In genomic region chr3:187594272-187594671, GRCh38 we compare ENCODE assay signal across 23 cellular contexts.
"Had no signal": no experiment of that assay in that cellular context is flagged by ENCODE, and none has a peak within 500 bp of the region (broad histone marks: within the 10 kb centered on the region; RNA-seq: fewer than 3 reads in every experiment).

No MANE protein-coding gene starts in this region.

- H3K27ac ChIP-seq: brain microvascular endothelial cell, SJCRH30, SK-N-MC, WERI-Rb-1 had no signal

- H3K36me3 ChIP-seq: brain microvascular endothelial cell, SJCRH30, WERI-Rb-1 had no signal

- H3K4me3 ChIP-seq: SJCRH30, SK-N-MC had no signal

- H3K4me1 Mint-ChIP-seq: activated CD4-positive, alpha-beta T cell treated with anti-CD3 and anti-CD28 coated beads, Interleukin-2, amount 10 ng/mL, durations not matched to agents 24 days and 14 days; activated naive CD8-positive, alpha-beta T cell treated with anti-CD3 and anti-CD28 coated beads for 36 hours had no signal

- H3K9me3 ChIP-seq: SJCRH30 had no signal

- DNase-seq: activated CD4-positive, alpha-beta T cell treated with anti-CD3 and anti-CD28 coated beads, Interleukin-2, amount 10 ng/mL, durations not matched to agents 24 days and 14 days; activated CD4-positive, alpha-beta T cell treated with anti-CD3 and anti-CD28 coated beads, Interleukin-2, amount 50 U/mL, for 4 hours; activated CD8-positive, alpha-beta T cell treated with anti-CD3 and anti-CD28 coated beads for 36 hours; activated gamma-delta T cell treated with Interleukin-2 at 50 U/mL for 16 hours; activated naive CD4-positive, alpha-beta T cell treated with anti-CD3 and anti-CD28 coated beads, Interleukin-2, amount 50 U/mL, for 16 hours; activated naive CD8-positive, alpha-beta T cell treated with anti-CD3 and anti-CD28 coated beads for 36 hours; activated T-cell treated with anti-CD3 and anti-CD28 coated beads, Interleukin-2, amount 50 U/mL, for 1 hour; amniotic stem cell; aorta; brain microvascular endothelial cell; central memory CD4-positive, alpha-beta T cell; NCI-H1105; NCI-H1417 treated with DMSO at 0.1 percent for 48 hours; NCI-H187 treated with DMSO at 0.1 percent for 48 hours; NCI-H345; NCI-H524 treated with DMSO at 0.1 percent for 48 hours; SHP77; SJCRH30; T1000 had no signal

- H3K36me3 Mint-ChIP-seq: activated naive CD8-positive, alpha-beta T cell treated with anti-CD3 and anti-CD28 coated beads for 36 hours had no signal

- H3K4me1 ChIP-seq: SJCRH30 had no signal

- H3K27ac Mint-ChIP-seq: activated CD4-positive, alpha-beta T cell treated with anti-CD3 and anti-CD28 coated beads, Interleukin-2, amount 10 ng/mL, durations not matched to agents 24 days and 14 days; activated CD8-positive, alpha-beta T cell treated with anti-CD3 and anti-CD28 coated beads for 36 hours; activated naive CD8-positive, alpha-beta T cell treated with anti-CD3 and anti-CD28 coated beads for 36 hours; activated T-helper 1 cell treated with anti-CD3 and anti-CD28 coated beads, Interleukin-12 subunit alpha, Interleukin-12 subunit beta, Interleukin-2, Interleukin-4 antibody, amounts not matched to agents 30 ng/mL and 10 ng/mL and 1 ng/mL, durations not matched to agents 14 hours and 24 hours and 36 hours had no signal

- H3K4me3 Mint-ChIP-seq: activated CD4-positive, alpha-beta T cell treated with anti-CD3 and anti-CD28 coated beads, Interleukin-2, amount 10 ng/mL, durations not matched to agents 24 days and 14 days; activated CD8-positive, alpha-beta T cell treated with anti-CD3 and anti-CD28 coated beads for 36 hours; activated naive CD8-positive, alpha-beta T cell treated with anti-CD3 and anti-CD28 coated beads for 36 hours; activated T-helper 1 cell treated with anti-CD3 and anti-CD28 coated beads, Interleukin-12 subunit alpha, Interleukin-12 subunit beta, Interleukin-2, Interleukin-4 antibody, amounts not matched to agents 30 ng/mL and 10 ng/mL and 1 ng/mL, durations not matched to agents 14 hours and 24 hours and 36 hours had no signal

- H3K27me3 ChIP-seq: brain microvascular endothelial cell, SJCRH30 had no signal

- ATAC-seq: activated CD8-positive, alpha-beta T cell treated with anti-CD3 and anti-CD28 coated beads for 36 hours; Panc1 had no signal

- H3K9me3 Mint-ChIP-seq: activated CD4-positive, alpha-beta T cell treated with anti-CD3 and anti-CD28 coated beads, Interleukin-2, amount 10 ng/mL, durations not matched to agents 24 days and 14 days; activated CD8-positive, alpha-beta T cell treated with anti-CD3 and anti-CD28 coated beads for 36 hours; activated naive CD8-positive, alpha-beta T cell treated with anti-CD3 and anti-CD28 coated beads for 36 hours; activated T-helper 1 cell treated with anti-CD3 and anti-CD28 coated beads, Interleukin-12 subunit alpha, Interleukin-12 subunit beta, Interleukin-2, Interleukin-4 antibody, amounts not matched to agents 30 ng/mL and 10 ng/mL and 1 ng/mL, durations not matched to agents 14 hours and 24 hours and 36 hours had no signal
